9 cellular contexts compared by ENCODE assay signal in genomic region chrX:70479970-70480659, GRCh38. TPM values are rescaled to one million over a fixed set of nuclear protein-coding genes. Genes with fewer than 3 reads are reported as not detected.
DNase-seq lines count a peak whose midpoint lies in the region; ATAC-seq and TF ChIP-seq lines count a peak whose summit lies in the region.
"Had no signal": no experiment of that assay in that cellular context is flagged by ENCODE, and none has a peak within 500 bp of the region (broad histone marks: within the 10 kb centered on the region; RNA-seq: fewer than 3 reads in every experiment).

No MANE protein-coding gene starts in this region.

- H3K79me2 ChIP-seq in GM23338 (replicated peaks; ENCODE audit: insufficient read depth) (peaks cover 71% of the 10 kb centered on the region), fibroblast of lung (ENCODE audit: control insufficient read depth, insufficient read depth, low read length) (no peaks in the 10 kb centered on the region), Karpas-422 (ENCODE audit: low read length) (no peaks in the 10 kb centered on the region)

- peaks cover 12% of the 10 kb centered on the region for H4K20me1 ChIP-seq in GM23338 (replicated peaks; ENCODE audit: insufficient read depth)
- no peaks in the 10 kb centered on the region for H4K20me1 ChIP-seq in fibroblast of lung (ENCODE audit: control insufficient read depth, extremely low read depth, insufficient read depth, low read length)
- H4K20me1 ChIP-seq in Karpas-422 (ENCODE audit: insufficient read depth, low read depth, low read length): no peaks in the 10 kb centered on the region

- peaks cover 36% of the 10 kb centered on the region for H3K36me3 Mint-ChIP-seq in GM23338 (ENCODE audit: low read depth)
- no peaks in the 10 kb centered on the region for H3K36me3 Mint-ChIP-seq in osteocyte (ENCODE audit: unreplicated experiment)

- TF ChIP-seq CTCF in GM23338 (conservative IDR thresholded peaks at IDR 0.05; ENCODE audit: low read depth in 2 of 2) (no peak), Peyer's patch (IDR thresholded peaks at IDR 0.05) (no peak), fibroblast of lung (conservative IDR thresholded peaks at IDR 0.05 in 1 of 2, IDR thresholded peaks at IDR 0.05 in 1 of 2; ENCODE audit: low read depth in 1 of 2, low read length in 2 of 2) (no peak), osteocyte (IDR thresholded peaks at IDR 0.05) (no peak), GM13977 (IDR thresholded peaks at IDR 0.05; ENCODE audit: extremely low read depth, insufficient read depth, missing control alignments) (no peak)

- H3K9ac ChIP-seq in fibroblast of lung (ENCODE audit: insufficient read depth, low read length) (no peak overlapping the region), Karpas-422 (ENCODE audit: low read length) (no peak overlapping the region)

- no peaks in the 10 kb centered on the region for H3K9me3 ChIP-seq in Peyer's patch
- no peaks in the 10 kb centered on the region for H3K9me3 ChIP-seq in fibroblast of lung (ENCODE audit: control insufficient read depth, insufficient read depth, low read depth, low read length)
- H3K9me3 ChIP-seq in Karpas-422 (ENCODE audit: low read length): no peaks in the 10 kb centered on the region

- H3K27me3 Mint-ChIP-seq in GM23338 (ENCODE audit: insufficient read depth, low read depth, poor library complexity): peaks cover 11% of the 10 kb centered on the region
- H3K27me3 Mint-ChIP-seq in osteocyte (ENCODE audit: unreplicated experiment): no peaks in the 10 kb centered on the region

- H3K27ac ChIP-seq in GM23338 (ENCODE audit: low read depth) (no peak overlapping the region), Peyer's patch (peak overlapping the region in 3 of 4 donors; percentile 53 to 84 (median 79)), fibroblast of lung (ENCODE audit: insufficient read depth, low read length) (peak overlapping the region; percentile 89), Karpas-422 (ENCODE audit: low read length) (no peak overlapping the region)

- H3K4me1 Mint-ChIP-seq in GM23338 (peaks cover 82% of the 10 kb centered on the region), osteocyte (ENCODE audit: unreplicated experiment) (peaks cover 43% of the 10 kb centered on the region)

- ATAC-seq in GM23338 (peak; percentile 17; the same call in 2 of the 3 replicates), HG03378 (IDR thresholded peaks at IDR 0.05; ENCODE audit: unreplicated experiment) (no peak)

- H3K4me3 Mint-ChIP-seq in GM23338: 0 out of 3 replicates have a peak overlapping the region, but pooled peaks have one; percentile 25
- H3K4me3 Mint-ChIP-seq in osteocyte (ENCODE audit: unreplicated experiment): no peak overlapping the region

- H3K4me3 ChIP-seq in GM23338: 0 out of 2 replicates have a peak overlapping the region, but pooled peaks have one; percentile 26
- no peak overlapping the region for H3K4me3 ChIP-seq in Peyer's patch
- H3K4me3 ChIP-seq in fibroblast of lung (replicated peaks in 1 of 4; ENCODE audit: control extremely low read depth in 1 of 4, insufficient read depth in 1 of 4, low read depth in 3 of 4, low read length in 4 of 4): peak overlapping the region in 1 of 4 experiments; percentile 25
- no peak overlapping the region for H3K4me3 ChIP-seq in Karpas-422 (ENCODE audit: low read length)

- H3K9me3 Mint-ChIP-seq in GM23338: no peaks in the 10 kb centered on the region
- peaks cover 4% of the 10 kb centered on the region for H3K9me3 Mint-ChIP-seq in osteocyte (ENCODE audit: unreplicated experiment)

- H2AFZ ChIP-seq in GM23338: no peak overlapping the region
- no peak overlapping the region for H2AFZ ChIP-seq in fibroblast of lung (ENCODE audit: low read length)
- H2AFZ ChIP-seq in Karpas-422 (ENCODE audit: low read length): no peak overlapping the region

- TF ChIP-seq POLR2A in Peyer's patch (IDR thresholded peaks at IDR 0.05): no peak

- DNase-seq in GM23338 (ENCODE audit: low spot score) (peak; percentile 36), Peyer's patch (peak in 2 of 3 donors; percentile 53 to 60), fibroblast of lung (ENCODE audit: low read depth in 2 of 2) (peak in 1 of 2 donors; percentile 11), osteocyte (ENCODE audit: extremely low spot score, unreplicated experiment) (no peak), mesenteric fat pad (ENCODE audit: low spot score) (no peak), GM13977 (ENCODE audit: low spot score) (no peak), Karpas-422 (no peak)
- DNase-seq: activated CD4-positive, CD25-positive, alpha-beta regulatory T cell treated with anti-CD3 and anti-CD28 coated beads, Interleukin-2, amount 50 U/mL, for 72 hours had no signal

- no peaks in the 10 kb centered on the region for H3K9me2 ChIP-seq in GM23338 (ENCODE audit: insufficient read depth)
- no peaks in the 10 kb centered on the region for H3K9me2 ChIP-seq in Karpas-422 (replicated peaks; ENCODE audit: insufficient read depth, low read length)

- H3K27ac Mint-ChIP-seq in GM23338: peak overlapping the region; percentile 77; the same call in 1 of the 2 replicates
- H3K27ac Mint-ChIP-seq in osteocyte (ENCODE audit: unreplicated experiment): peak overlapping the region; percentile 74

- in situ Hi-C loops in GM13977 (cut with MboI; ENCODE audit: low pct_unique_long_range_greater_than_20kb, low sequenced_read_pairs, unreplicated experiment): no loop called here

- no peaks in the 10 kb centered on the region for H3K27me3 ChIP-seq in GM23338 (ENCODE audit: insufficient read depth)
- no peaks in the 10 kb centered on the region for H3K27me3 ChIP-seq in Peyer's patch
- H3K27me3 ChIP-seq in fibroblast of lung (ENCODE audit: control insufficient read depth, insufficient read depth, low read length): no peaks in the 10 kb centered on the region
- no peaks in the 10 kb centered on the region for H3K27me3 ChIP-seq in Karpas-422 (ENCODE audit: low read length)

- H3K36me3 ChIP-seq in GM23338 (ENCODE audit: insufficient read depth): 0 out of 2 replicates have a peak, but pooled peaks cover 7% of the 10 kb centered on the region
- no peaks in the 10 kb centered on the region for H3K36me3 ChIP-seq in Peyer's patch
- H3K36me3 ChIP-seq in fibroblast of lung (ENCODE audit: control insufficient read depth, insufficient read depth, low read length): no peaks in the 10 kb centered on the region
- no peaks in the 10 kb centered on the region for H3K36me3 ChIP-seq in Karpas-422 (ENCODE audit: insufficient read depth, low read length)

- H3K4me2 ChIP-seq in GM23338: peak overlapping the region; percentile 70
- peak overlapping the region; percentile 63 for H3K4me2 ChIP-seq in fibroblast of lung (ENCODE audit: extremely low read depth, insufficient read depth, low read length)
- no peak overlapping the region for H3K4me2 ChIP-seq in Karpas-422 (ENCODE audit: low read depth, low read length, poor library complexity, severe bottlenecking)

- H3K4me1 ChIP-seq in GM23338 (ENCODE audit: insufficient read depth): peaks cover 57% of the 10 kb centered on the region
- H3K4me1 ChIP-seq in Peyer's patch: peaks cover 0 to 20% (median 0%) of the 10 kb centered on the region in 4 donors
- peaks cover 23% of the 10 kb centered on the region for H3K4me1 ChIP-seq in fibroblast of lung (ENCODE audit: control insufficient read depth, extremely low read depth, insufficient read depth, low read length)
- no peaks in the 10 kb centered on the region; the same call in 1 of the 2 replicates for H3K4me1 ChIP-seq in Karpas-422 (ENCODE audit: low read length)

- H3F3A ChIP-seq in GM23338 (replicated peaks; ENCODE audit: low read depth): no peaks in the 10 kb centered on the region; the same call in 1 of the 2 replicates

TF ChIP-seq in GM23338, 12 proteins besides CTCF, POLR2A, EP300 and RAD21 (continues in another document):
- no peak for TF ChIP-seq JUNB (IDR thresholded peaks at IDR 0.05; ENCODE audit: unreplicated experiment)
- no peak for TF ChIP-seq EZH2 (IDR thresholded peaks at IDR 0.05; ENCODE audit: low read depth, unreplicated experiment)

RNA-seq across cellular contexts. Expression of gene DLG3, which starts 35.5 kb away (rescaled TPM):
- 54.2 and 61.8 TPM in 2 replicates for total RNA-seq in GM23338 (2014; rRNA removed; shearing (Covaris generic))
- polyA plus RNA-seq in GM23338 (2016; fragmentation: Nextera tagmentation; extraction: Ambion mirVana): 12.5 and 13.0 TPM in 2 replicates
- 10 to 100 TPM; 33.8 to 58.9 (median 52.8) TPM for total RNA-seq in Peyer's patch
- 20.0 and 24.6 TPM in 2 replicates for total RNA-seq in fibroblast of lung
- polyA plus RNA-seq in fibroblast of lung: 20.6 and 21.0 TPM in 2 replicates
- polyA plus RNA-seq in fibroblast of lung (2012): 12.9 and 14.9 TPM in 2 replicates
- 4.8 and 12.6 TPM in 2 replicates for polyA minus RNA-seq in fibroblast of lung (ENCODE audit: low replicate concordance)
- total RNA-seq in osteocyte: 9.7 and 12.5 TPM in 2 replicates
- 4.6 TPM for total RNA-seq in mesenteric fat pad
- 14.5 and 24.6 TPM in 2 replicates for total RNA-seq in Karpas-422 (2014; rRNA removed; shearing (Covaris generic); ENCODE audit: low replicate concordance)

RNA-seq across cellular contexts. Expression of gene GDPD2, which starts 57.0 kb away (rescaled TPM):
- total RNA-seq in GM23338 (2014; rRNA removed; shearing (Covaris generic)): 10.3 and 11.3 TPM in 2 replicates
- polyA plus RNA-seq in GM23338 (2016; fragmentation: Nextera tagmentation; extraction: Ambion mirVana): 3.6 and 5.2 TPM in 2 replicates
- total RNA-seq in Peyer's patch: 10 to 100 TPM in 3 of 4 donors, not detected in 1; 37.0 to 84.4 (median 78.8) TPM
- not detected in 2 replicates for total RNA-seq in fibroblast of lung
- not detected in 2 replicates for polyA plus RNA-seq in fibroblast of lung
- polyA plus RNA-seq in fibroblast of lung (2012): 0.21 TPM in 1 of 2 replicates, not detected in the other
- polyA minus RNA-seq in fibroblast of lung (ENCODE audit: low replicate concordance): not detected in 2 replicates
- total RNA-seq in osteocyte: not detected in 2 replicates
- total RNA-seq in mesenteric fat pad: not detected
- not detected in 2 replicates for total RNA-seq in Karpas-422 (2014; rRNA removed; shearing (Covaris generic); ENCODE audit: low replicate concordance)

Comparison
In these comparisons a context has a peak if more than half of its experiments do, and no peak if none do; other contexts are left out.
1. DNase-seq: peak in GM23338 (single experiment) and Peyer's patch (2 of 3); none in osteocyte (single experiment), mesenteric fat pad (single experiment), GM13977 (single experiment) and Karpas-422 (single experiment).
2. H3K27ac ChIP-seq: peak in Peyer's patch (3 of 4) and fibroblast of lung (single experiment); none in GM23338 (single experiment) and Karpas-422 (single experiment).